26 cellular contexts compared by ENCODE assay signal in genomic region chr5:2126512-2126911, GRCh38.
"Had no signal": no experiment of that assay in that cellular context is flagged by ENCODE, and none has a peak within 500 bp of the region (broad histone marks: within the 10 kb centered on the region; RNA-seq: fewer than 3 reads in every experiment).

No MANE protein-coding gene starts in this region.

- H3K27ac ChIP-seq: neural progenitor cell, ovary, parathyroid adenoma, prostate gland, right lobe of liver, sigmoid colon, stomach, thoracic aorta, thyroid gland, tibial nerve, upper lobe of right lung, uterus had no signal

- DNase-seq: naive thymus-derived CD4-positive, alpha-beta T cell; natural killer cell; occipital lobe; ovary; retina; right cardiac atrium; right lobe of liver; sigmoid colon; small intestine; stimulated activated CD4-positive, alpha-beta T cell treated with anti-CD3 and anti-CD28 coated beads, Interleukin-15, amount 100 ng/mL, for 24 hours; stimulated activated CD4-positive, alpha-beta T cell treated with anti-CD3 and anti-CD28 coated beads, Interleukin-2, amount 100 ng/mL, for 24 hours; stimulated activated CD4-positive, alpha-beta T cell treated with anti-CD3 and anti-CD28 coated beads, Interleukin-2, amount 100 ng/mL, for 48 hours; stimulated activated CD4-positive, alpha-beta T cell treated with anti-CD3 and anti-CD28 coated beads, Interleukin-4, amount 100 ng/mL, for 24 hours; stimulated activated naive B cell treated with anti-CD40 and anti-IgM and Interleukin-4, amounts not matched to agents 10 μg/mL and 1 μg/mL and 100 μg/mL, for 72 hours; stimulated activated naive CD4-positive, alpha-beta T cell treated with Interleukin-2 at 50 U/mL for 16 hours; stomach; thyroid gland; trophoblast cell; upper lobe of right lung; uterus had no signal

- H3K4me3 ChIP-seq: neural progenitor cell, ovary, prostate gland, right lobe of liver, sigmoid colon, stomach, thoracic aorta, thyroid gland, tibial nerve, upper lobe of right lung, uterus had no signal

- H3K36me3 ChIP-seq: neural progenitor cell, ovary, prostate gland, right lobe of liver, sigmoid colon, stomach, thoracic aorta, thyroid gland, tibial nerve, upper lobe of right lung, uterus had no signal

- H3K27me3 ChIP-seq: neural progenitor cell, ovary, right lobe of liver, thyroid gland, tibial nerve, uterus had no signal

- H3K9me3 ChIP-seq: ovary, prostate gland, right lobe of liver, sigmoid colon, thoracic aorta, thyroid gland, upper lobe of right lung, uterus had no signal

- H3K4me1 ChIP-seq: neural progenitor cell, parathyroid adenoma, prostate gland, right lobe of liver, stomach, thyroid gland, tibial nerve, upper lobe of right lung, uterus had no signal

- ATAC-seq: naive thymus-derived CD4-positive, alpha-beta T cell; natural killer cell; right cardiac atrium; right lobe of liver; stimulated activated effector memory CD8-positive, alpha-beta T cell treated with anti-CD3 and anti-CD28 coated beads, Interleukin-12 subunit alpha, Interleukin-12 subunit beta, amount 100 ng/mL, for 72 hours; stimulated activated naive B cell treated with anti-CD40 and anti-IgM and Interleukin-4, amounts not matched to agents 10 μg/mL and 1 μg/mL and 100 μg/mL, for 72 hours; upper lobe of right lung had no signal
